1 cellular context compared by ENCODE assay signal in genomic region chr5:172420215-172420934, GRCh38.
A peak's percentile ranks its signal among the peaks of the same experiment; 100 is the strongest.
TF ChIP-seq lines count a peak whose summit lies in the region.

No MANE protein-coding gene starts in this region.

TF ChIP-seq in HepG2, 621 proteins besides CTCF, POLR2A, EP300 and RAD21 (continued from another document and continues in another):
- TF ChIP-seq CEBPZ (IDR thresholded peaks at IDR 0.05; ENCODE audit: low read length) (peak; percentile 90), GLMP (CRISPR knock-in tag; IDR thresholded peaks at IDR 0.05; ENCODE audit: borderline replicate concordance) (no peak), ZEB1 (IDR thresholded peaks at IDR 0.05; ENCODE audit: insufficient replicate concordance, low read depth) (peak; percentile 77), ZNF710 (CRISPR knock-in tag; IDR thresholded peaks at IDR 0.05; ENCODE audit: borderline replicate concordance) (peak; percentile 86; the same call in 1 of the 2 replicates), IRF2 (CRISPR knock-in tag; IDR thresholded peaks at IDR 0.05) (peak; percentile 48; the same call in 1 of the 2 replicates), ZNF20 (CRISPR knock-in tag; IDR thresholded peaks at IDR 0.05) (no peak), JDP2 (CRISPR knock-in tag; IDR thresholded peaks at IDR 0.05; ENCODE audit: borderline replicate concordance) (no peak), SOX6 (IDR thresholded peaks at IDR 0.05) (no peak), SOX6 (CRISPR knock-in tag; IDR thresholded peaks at IDR 0.05) (peak; percentile 62; the same call in 1 of the 2 replicates), THAP11 (CRISPR knock-in tag; IDR thresholded peaks at IDR 0.05) (peak; percentile 69), ZNF720 (CRISPR knock-in tag; IDR thresholded peaks at IDR 0.05) (no peak), SRF (IDR thresholded peaks at IDR 0.05; ENCODE audit: low read depth, low read length) (0 out of 2 replicates have a peak, but pooled peaks have one; percentile 24), MIXL1 (CRISPR knock-in tag; IDR thresholded peaks at IDR 0.05) (0 out of 2 replicates have a peak, but pooled peaks have one; percentile 15), CREM (IDR thresholded peaks at IDR 0.05) (peak; percentile 38; the same call in 1 of the 2 replicates), CREM (CRISPR knock-in tag; IDR thresholded peaks at IDR 0.05) (no peak), GABPA (IDR thresholded peaks at IDR 0.05; ENCODE audit: low read depth, low read length) (peak; percentile 66), GABPA (CRISPR knock-in tag; IDR thresholded peaks at IDR 0.05; ENCODE audit: low read depth) (peak; percentile 90), SP1 (IDR thresholded peaks at IDR 0.05) (no peak), SP1 (CRISPR knock-in tag; IDR thresholded peaks at IDR 0.05) (peak; percentile 37; the same call in 1 of the 2 replicates), ELF3 (CRISPR knock-in tag; IDR thresholded peaks at IDR 0.05) (peak; percentile 73), ZNF607 (CRISPR knock-in tag; IDR thresholded peaks at IDR 0.05; ENCODE audit: borderline replicate concordance) (no peak), POGZ (CRISPR knock-in tag; IDR thresholded peaks at IDR 0.05) (peak; percentile 81), MYPOP (CRISPR knock-in tag; IDR thresholded peaks at IDR 0.05) (no peak), RXRB (CRISPR knock-in tag; IDR thresholded peaks at IDR 0.05; ENCODE audit: borderline replicate concordance) (peak; percentile 29; the same call in 1 of the 2 replicates), FOXA3 (CRISPR knock-in tag; IDR thresholded peaks at IDR 0.05) (peak; percentile 94), FOXK2 (IDR thresholded peaks at IDR 0.05) (peak; percentile 61; the same call in 1 of the 2 replicates), CEBPG (CRISPR knock-in tag; IDR thresholded peaks at IDR 0.05) (peak; percentile 98), ZNF672 (CRISPR knock-in tag; IDR thresholded peaks at IDR 0.05) (no peak), GABPB1 (CRISPR knock-in tag; IDR thresholded peaks at IDR 0.05) (peak; percentile 89), YEATS2 (CRISPR knock-in tag; IDR thresholded peaks at IDR 0.05; ENCODE audit: borderline replicate concordance) (peak; percentile 76; the same call in 1 of the 2 replicates), XRCC5 (optimal IDR thresholded peaks at IDR 0.05; ENCODE audit: low read length) (peak; percentile 29), ZNF496 (CRISPR knock-in tag; IDR thresholded peaks at IDR 0.05; ENCODE audit: insufficient replicate concordance) (no peak), MAX (IDR thresholded peaks at IDR 0.05) (peak; percentile 31; the same call in 1 of the 2 replicates), RARA (CRISPR knock-in tag; IDR thresholded peaks at IDR 0.05) (0 out of 2 replicates have a peak, but pooled peaks have one; percentile 34), HNF4A (CRISPR knock-in tag; IDR thresholded peaks at IDR 0.05) (0 out of 2 replicates have a peak, but pooled peaks have one; percentile 28), ZBTB3 (CRISPR knock-in tag; IDR thresholded peaks at IDR 0.05; ENCODE audit: borderline replicate concordance, low read depth) (no peak), NR2F2 (IDR thresholded peaks at IDR 0.05; ENCODE audit: borderline replicate concordance, low read depth) (peak; percentile 27; the same call in 1 of the 2 replicates), KDM5B (CRISPR knock-in tag; IDR thresholded peaks at IDR 0.05; ENCODE audit: borderline replicate concordance) (no peak), HMG20B (CRISPR knock-in tag; conservative IDR thresholded peaks at IDR 0.05) (0 out of 2 replicates have a peak, but pooled peaks have one; percentile 42), ZNF550 (CRISPR knock-in tag; IDR thresholded peaks at IDR 0.05; ENCODE audit: borderline replicate concordance) (no peak), SAP130 (CRISPR knock-in tag; IDR thresholded peaks at IDR 0.05; ENCODE audit: low read depth) (peak; percentile 77), HOXA3 (CRISPR knock-in tag; IDR thresholded peaks at IDR 0.05) (peak; percentile 47; the same call in 1 of the 2 replicates), JUNB (CRISPR knock-in tag; IDR thresholded peaks at IDR 0.05; ENCODE audit: borderline replicate concordance) (no peak), MIER3 (CRISPR knock-in tag; IDR thresholded peaks at IDR 0.05; ENCODE audit: borderline replicate concordance) (peak; percentile 58; the same call in 1 of the 2 replicates), ZNF331 (CRISPR knock-in tag; IDR thresholded peaks at IDR 0.05) (peak; percentile 44; the same call in 1 of the 2 replicates), PHF20 (CRISPR knock-in tag; IDR thresholded peaks at IDR 0.05) (peak; percentile 22; the same call in 1 of the 2 replicates), PAF1 (CRISPR knock-in tag; IDR thresholded peaks at IDR 0.05) (no peak), ZNF644 (CRISPR knock-in tag; IDR thresholded peaks at IDR 0.05; ENCODE audit: low read depth) (peak; percentile 43; the same call in 1 of the 2 replicates), PHF21A (CRISPR knock-in tag; IDR thresholded peaks at IDR 0.05) (peak; percentile 72), ISX (CRISPR knock-in tag; conservative IDR thresholded peaks at IDR 0.05) (no peak), ZMYM4 (CRISPR knock-in tag; IDR thresholded peaks at IDR 0.05) (peak; percentile 70)
- TF ChIP-seq, protein P1, sequence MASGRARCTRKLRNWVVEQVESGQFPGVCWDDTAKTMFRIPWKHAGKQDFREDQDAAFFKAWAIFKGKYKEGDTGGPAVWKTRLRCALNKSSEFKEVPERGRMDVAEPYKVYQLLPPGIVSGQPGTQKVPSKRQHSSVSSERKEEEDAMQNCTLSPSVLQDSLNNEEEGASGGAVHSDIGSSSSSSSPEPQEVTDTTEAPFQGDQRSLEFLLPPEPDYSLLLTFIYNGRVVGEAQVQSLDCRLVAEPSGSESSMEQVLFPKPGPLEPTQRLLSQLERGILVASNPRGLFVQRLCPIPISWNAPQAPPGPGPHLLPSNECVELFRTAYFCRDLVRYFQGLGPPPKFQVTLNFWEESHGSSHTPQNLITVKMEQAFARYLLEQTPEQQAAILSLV (CRISPR knock-in tag; IDR thresholded peaks at IDR 0.05; ENCODE audit: borderline replicate concordance) = no peak
- TF ChIP-seq, protein P2, sequence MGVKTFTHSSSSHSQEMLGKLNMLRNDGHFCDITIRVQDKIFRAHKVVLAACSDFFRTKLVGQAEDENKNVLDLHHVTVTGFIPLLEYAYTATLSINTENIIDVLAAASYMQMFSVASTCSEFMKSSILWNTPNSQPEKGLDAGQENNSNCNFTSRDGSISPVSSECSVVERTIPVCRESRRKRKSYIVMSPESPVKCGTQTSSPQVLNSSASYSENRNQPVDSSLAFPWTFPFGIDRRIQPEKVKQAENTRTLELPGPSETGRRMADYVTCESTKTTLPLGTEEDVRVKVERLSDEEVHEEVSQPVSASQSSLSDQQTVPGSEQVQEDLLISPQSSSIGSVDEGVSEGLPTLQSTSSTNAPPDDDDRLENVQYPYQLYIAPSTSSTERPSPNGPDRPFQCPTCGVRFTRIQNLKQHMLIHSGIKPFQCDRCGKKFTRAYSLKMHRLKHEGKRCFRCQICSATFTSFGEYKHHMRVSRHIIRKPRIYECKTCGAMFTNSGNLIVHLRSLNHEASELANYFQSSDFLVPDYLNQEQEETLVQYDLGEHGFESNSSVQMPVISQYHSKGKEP (CRISPR knock-in tag; IDR thresholded peaks at IDR 0.05) = no peak
- TF ChIP-seq, protein P3, sequence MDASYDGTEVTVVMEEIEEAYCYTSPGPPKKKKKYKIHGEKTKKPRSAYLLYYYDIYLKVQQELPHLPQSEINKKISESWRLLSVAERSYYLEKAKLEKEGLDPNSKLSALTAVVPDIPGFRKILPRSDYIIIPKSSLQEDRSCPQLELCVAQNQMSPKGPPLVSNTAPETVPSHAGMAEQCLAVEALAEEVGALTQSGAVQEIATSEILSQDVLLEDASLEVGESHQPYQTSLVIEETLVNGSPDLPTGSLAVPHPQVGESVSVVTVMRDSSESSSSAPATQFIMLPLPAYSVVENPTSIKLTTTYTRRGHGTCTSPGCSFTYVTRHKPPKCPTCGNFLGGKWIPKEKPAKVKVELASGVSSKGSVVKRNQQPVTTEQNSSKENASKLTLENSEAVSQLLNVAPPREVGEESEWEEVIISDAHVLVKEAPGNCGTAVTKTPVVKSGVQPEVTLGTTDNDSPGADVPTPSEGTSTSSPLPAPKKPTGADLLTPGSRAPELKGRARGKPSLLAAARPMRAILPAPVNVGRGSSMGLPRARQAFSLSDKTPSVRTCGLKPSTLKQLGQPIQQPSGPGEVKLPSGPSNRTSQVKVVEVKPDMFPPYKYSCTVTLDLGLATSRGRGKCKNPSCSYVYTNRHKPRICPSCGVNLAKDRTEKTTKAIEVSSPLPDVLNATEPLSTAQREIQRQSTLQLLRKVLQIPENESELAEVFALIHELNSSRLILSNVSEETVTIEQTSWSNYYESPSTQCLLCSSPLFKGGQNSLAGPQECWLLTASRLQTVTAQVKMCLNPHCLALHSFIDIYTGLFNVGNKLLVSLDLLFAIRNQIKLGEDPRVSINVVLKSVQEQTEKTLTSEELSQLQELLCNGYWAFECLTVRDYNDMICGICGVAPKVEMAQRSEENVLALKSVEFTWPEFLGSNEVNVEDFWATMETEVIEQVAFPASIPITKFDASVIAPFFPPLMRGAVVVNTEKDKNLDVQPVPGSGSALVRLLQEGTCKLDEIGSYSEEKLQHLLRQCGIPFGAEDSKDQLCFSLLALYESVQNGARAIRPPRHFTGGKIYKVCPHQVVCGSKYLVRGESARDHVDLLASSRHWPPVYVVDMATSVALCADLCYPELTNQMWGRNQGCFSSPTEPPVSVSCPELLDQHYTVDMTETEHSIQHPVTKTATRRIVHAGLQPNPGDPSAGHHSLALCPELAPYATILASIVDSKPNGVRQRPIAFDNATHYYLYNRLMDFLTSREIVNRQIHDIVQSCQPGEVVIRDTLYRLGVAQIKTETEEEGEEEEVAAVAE (CRISPR knock-in tag; IDR thresholded peaks at IDR 0.05; ENCODE audit: borderline replicate concordance) = 0 out of 2 replicates have a peak, but pooled peaks have one; percentile 36
- TF ChIP-seq, protein P4, sequence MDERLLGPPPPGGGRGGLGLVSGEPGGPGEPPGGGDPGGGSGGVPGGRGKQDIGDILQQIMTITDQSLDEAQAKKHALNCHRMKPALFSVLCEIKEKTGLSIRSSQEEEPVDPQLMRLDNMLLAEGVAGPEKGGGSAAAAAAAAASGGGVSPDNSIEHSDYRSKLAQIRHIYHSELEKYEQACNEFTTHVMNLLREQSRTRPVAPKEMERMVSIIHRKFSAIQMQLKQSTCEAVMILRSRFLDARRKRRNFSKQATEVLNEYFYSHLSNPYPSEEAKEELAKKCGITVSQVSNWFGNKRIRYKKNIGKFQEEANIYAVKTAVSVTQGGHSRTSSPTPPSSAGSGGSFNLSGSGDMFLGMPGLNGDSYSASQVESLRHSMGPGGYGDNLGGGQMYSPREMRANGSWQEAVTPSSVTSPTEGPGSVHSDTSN (CRISPR knock-in tag; IDR thresholded peaks at IDR 0.05) = peak; percentile 99
